In genomic region chr20:50186151-50186885, GRCh38 we compare ENCODE assay signal across 8 cellular contexts. TPM values are rescaled to one million over a fixed set of nuclear protein-coding genes. Genes with fewer than 3 reads are reported as not detected.
DNase-seq lines count a peak whose midpoint lies in the region; ATAC-seq and TF ChIP-seq lines count a peak whose summit lies in the region.

No MANE protein-coding gene starts in this region.

- H3K9me3 ChIP-seq in esophagus muscularis mucosa: no peaks in the 10 kb centered on the region

- no peaks in the 10 kb centered on the region for H3K9me3 Mint-ChIP-seq in natural killer cell
- H3K9me3 Mint-ChIP-seq in stimulated activated naive B cell treated with anti-CD40 and anti-IgM and Interleukin-4, amounts not matched to agents 10 μg/mL and 1 μg/mL and 100 μg/mL, for 72 hours: no peaks in the 10 kb centered on the region

- H3K4me1 ChIP-seq in esophagus muscularis mucosa: peaks cover 15 to 29% (median 25%) of the 10 kb centered on the region in 4 donors

- no peak for TF ChIP-seq EP300 in esophagus muscularis mucosa (IDR thresholded peaks at IDR 0.05)

- peak overlapping the region in 1 of 2 donors; percentile 9 for H3K27ac Mint-ChIP-seq in natural killer cell
- H3K27ac Mint-ChIP-seq in stimulated activated naive B cell treated with anti-CD40 and anti-IgM and Interleukin-4, amounts not matched to agents 10 μg/mL and 1 μg/mL and 100 μg/mL, for 72 hours: peak overlapping the region; percentile 49

- H3K4me3 ChIP-seq in esophagus muscularis mucosa: no peak overlapping the region

- H3K4me1 Mint-ChIP-seq in natural killer cell: peaks cover 5 to 6% of the 10 kb centered on the region in 2 donors
- H3K4me1 Mint-ChIP-seq in stimulated activated naive B cell treated with anti-CD40 and anti-IgM and Interleukin-4, amounts not matched to agents 10 μg/mL and 1 μg/mL and 100 μg/mL, for 72 hours: peaks cover 6 to 13% of the 10 kb centered on the region in 2 donors

- no peaks in the 10 kb centered on the region for H3K27me3 ChIP-seq in esophagus muscularis mucosa

- ATAC-seq in natural killer cell (peak; percentile 31 to 54 (median 40)), HG03135 (IDR thresholded peaks at IDR 0.05; ENCODE audit: unreplicated experiment) (no peak)
- peak in 1 of 2 donors; percentile 20 for ATAC-seq in stimulated activated naive B cell treated with anti-CD40 and anti-IgM and Interleukin-4, amounts not matched to agents 10 μg/mL and 1 μg/mL and 100 μg/mL, for 72 hours (replicated peaks)

- WGBS in esophagus muscularis mucosa: 20% methylated on average over 16 of the region's 16 CpGs

- TF ChIP-seq POLR2A in esophagus muscularis mucosa (IDR thresholded peaks at IDR 0.05; ENCODE audit: low read depth): no peak

- H3K27ac ChIP-seq in esophagus muscularis mucosa (replicated peaks in 1 of 4): peak overlapping the region; percentile 67 to 100 (median 98)

- no peak overlapping the region for H3K4me3 Mint-ChIP-seq in natural killer cell
- no peak overlapping the region for H3K4me3 Mint-ChIP-seq in stimulated activated naive B cell treated with anti-CD40 and anti-IgM and Interleukin-4, amounts not matched to agents 10 μg/mL and 1 μg/mL and 100 μg/mL, for 72 hours

- H3K27me3 Mint-ChIP-seq in natural killer cell (ENCODE audit: low read depth in 2 of 2): peaks cover 11 to 27% of the 10 kb centered on the region in 2 donors
- peaks cover 18 to 19% of the 10 kb centered on the region in 2 donors for H3K27me3 Mint-ChIP-seq in stimulated activated naive B cell treated with anti-CD40 and anti-IgM and Interleukin-4, amounts not matched to agents 10 μg/mL and 1 μg/mL and 100 μg/mL, for 72 hours

- intact Hi-C loops in esophagus muscularis mucosa (cut with DNase I): loop anchor here (2.0 to 10.0 kb wide), 3 partner anchors 276 to 558 kb away; no protein-coding TSS in a partner anchor
- intact Hi-C loops in natural killer cell (cut with micrococcal nuclease): loop anchor here (1.0 kb wide), 3 partner anchors 274 to 390 kb away; no protein-coding TSS in a partner anchor

- TF ChIP-seq CTCF in esophagus muscularis mucosa (IDR thresholded peaks at IDR 0.05): peak in 2 of 3 experiments; percentile 99 to 100
- peak; percentile 98 for TF ChIP-seq CTCF in natural killer cell (IDR thresholded peaks at IDR 0.05)

- no peaks in the 10 kb centered on the region for H3K36me3 ChIP-seq in esophagus muscularis mucosa

- no peaks in the 10 kb centered on the region for H3K36me3 Mint-ChIP-seq in natural killer cell
- no peaks in the 10 kb centered on the region for H3K36me3 Mint-ChIP-seq in stimulated activated naive B cell treated with anti-CD40 and anti-IgM and Interleukin-4, amounts not matched to agents 10 μg/mL and 1 μg/mL and 100 μg/mL, for 72 hours

- DNase-seq in D341Med (ENCODE audit: low spot score) (peak; percentile 82), KG1 (lab: John Stamatoyannopoulos, UW) (peak; percentile 58), OCI-M2 (lab: John Stamatoyannopoulos, UW; ENCODE audit: unreplicated experiment) (peak; percentile 90), activated T-cell treated with anti-CD3 and anti-CD28 coated beads for 4 hours (peak; percentile 92), esophagus muscularis mucosa (ENCODE audit: extremely low spot score) (peak; percentile 98), natural killer cell (peak; percentile 87)
- peak; percentile 68 for DNase-seq in stimulated activated naive B cell treated with anti-CD40 and anti-IgM and Interleukin-4, amounts not matched to agents 10 μg/mL and 1 μg/mL and 100 μg/mL, for 72 hours

RNA-seq across cellular contexts. Expression of gene CEBPB, which starts 4.3 kb away (rescaled TPM):
- total RNA-seq in esophagus muscularis mucosa (100 to 1,000 TPM; 105 to 195 (median 144) TPM), natural killer cell (10 to 100 TPM; 32.1 to 79.8 (median 68.2) TPM)

RNA-seq across cellular contexts. Expression of gene PEDS1, which starts 32.8 kb away (rescaled TPM):
- 10 to 100 TPM; 22.2 to 50.3 (median 30.7) TPM for total RNA-seq in esophagus muscularis mucosa
- total RNA-seq in natural killer cell: 10 to 100 TPM; 27.4 to 32.8 (median 31.5) TPM
